Comparison of ENCODE assay signal across 10 cellular contexts in the genomic region with DNA sequence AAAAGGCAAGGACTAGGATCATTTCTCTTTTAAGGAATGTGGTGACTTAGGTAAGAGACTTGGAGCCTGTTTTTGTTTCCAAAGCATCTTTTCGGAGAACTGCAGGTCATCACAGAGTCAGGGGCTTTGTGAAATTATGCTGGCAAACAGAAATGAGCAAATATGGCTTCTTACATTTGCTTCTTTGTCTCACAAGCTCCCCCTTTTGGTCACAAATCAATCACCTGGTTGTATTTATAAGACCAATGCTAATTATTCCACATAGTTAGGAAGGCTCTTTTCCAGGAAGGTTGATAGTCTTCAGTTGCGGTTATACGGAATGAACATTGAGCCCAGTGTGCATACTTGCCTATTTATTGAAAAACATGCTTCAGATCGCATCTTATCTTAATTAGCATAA. TPM values are rescaled to one million over a fixed set of nuclear protein-coding genes. Genes with fewer than 3 reads are reported as not detected.
DNase-seq lines count a peak whose midpoint lies in the region; ATAC-seq and TF ChIP-seq lines count a peak whose summit lies in the region.
"Had no signal": no experiment of that assay in that cellular context is flagged by ENCODE, and none has a peak within 500 bp of the region (broad histone marks: within the 10 kb centered on the region; RNA-seq: fewer than 3 reads in every experiment).

No MANE protein-coding gene starts in this region.

- no peaks in the 10 kb centered on the region for H3K9me3 ChIP-seq in NT2/D1 (ENCODE audit: insufficient read depth, low read length)
- no peaks in the 10 kb centered on the region for H3K9me3 ChIP-seq in ascending aorta
- H3K9me3 ChIP-seq: pancreas had no signal

- H2AFZ ChIP-seq in ACC112 (ENCODE audit: low read length, unreplicated experiment) = peak overlapping the region; percentile 59

- no peak overlapping the region for H3K4me3 ChIP-seq in ACC112 (ENCODE audit: low read depth, low read length)
- H3K4me3 ChIP-seq in NT2/D1 (ENCODE audit: insufficient read length, low read depth) = no peak overlapping the region
- H3K4me3 ChIP-seq in fibroblast of pulmonary artery (replicated peaks; ENCODE audit: low read depth, low read length) = no peak overlapping the region
- no peak overlapping the region for H3K4me3 ChIP-seq in ascending aorta
- H3K4me3 ChIP-seq: pancreas had no signal

- no peaks in the 10 kb centered on the region for H3K79me2 ChIP-seq in ACC112 (ENCODE audit: control insufficient read depth, insufficient read depth, low read length, unreplicated experiment)

- peak; percentile 70 for ATAC-seq in GM19351 (IDR thresholded peaks at IDR 0.05; ENCODE audit: unreplicated experiment)

- intact Hi-C loops in ascending aorta (cut with DNase I) = no loop called here

- H3K27me3 ChIP-seq in ACC112 (ENCODE audit: insufficient read depth, low read length) (no peaks in the 10 kb centered on the region), NT2/D1 (ENCODE audit: insufficient read depth, insufficient read length) (no peaks in the 10 kb centered on the region), ascending aorta (no peaks in the 10 kb centered on the region)

- H3K27ac ChIP-seq in ACC112 (ENCODE audit: low read depth, low read length) (no peak overlapping the region), ascending aorta (no peak overlapping the region)
- H3K27ac ChIP-seq: pancreas had no signal

- TF ChIP-seq CTCF in fibroblast of pulmonary artery (IDR thresholded peaks at IDR 0.05; ENCODE audit: low read length, missing control alignments) = peak; percentile 65
- peak in 1 of 3 experiments; percentile 10 for TF ChIP-seq CTCF in ascending aorta (IDR thresholded peaks at IDR 0.05)

- H3K9ac ChIP-seq in NT2/D1 (ENCODE audit: insufficient read length, low read depth) = no peak overlapping the region

- DNase-seq in NT2/D1 (ENCODE audit: low read depth, low spot score) (peak; percentile 38), fibroblast of pulmonary artery (ENCODE audit: low read depth) (peak; percentile 86), anterior cingulate cortex (lab: John Stamatoyannopoulos, UW) (no peak), putamen (ENCODE audit: low spot score) (no peak), middle frontal gyrus (ENCODE audit: extremely low spot score, low spot score) (no peak), ascending aorta (ENCODE audit: low spot score in 2 of 2) (no peak)
- DNase-seq: activated CD4-positive, alpha-beta memory T cell treated with anti-CD3 and anti-CD28 coated beads for 36 hours; pancreas had no signal

- peaks cover 12% of the 10 kb centered on the region for H3K4me1 ChIP-seq in ACC112 (ENCODE audit: control insufficient read depth, insufficient read depth, low read length, unreplicated experiment)
- H3K4me1 ChIP-seq in NT2/D1 (ENCODE audit: insufficient read depth, insufficient read length) = no peaks in the 10 kb centered on the region
- no peaks in the 10 kb centered on the region for H3K4me1 ChIP-seq in ascending aorta
- H3K4me1 ChIP-seq: pancreas had no signal

- H3K36me3 ChIP-seq in ACC112 (ENCODE audit: insufficient read depth, low read length) = no peaks in the 10 kb centered on the region
- no peaks in the 10 kb centered on the region for H3K36me3 ChIP-seq in NT2/D1 (ENCODE audit: insufficient read depth, insufficient read length, low read length)
- H3K36me3 ChIP-seq in ascending aorta = no peaks in the 10 kb centered on the region
- H3K36me3 ChIP-seq: pancreas had no signal

RNA-seq across cellular contexts. Expression of gene CEP126, which starts 34.6 kb away (rescaled TPM):
- total RNA-seq in ascending aorta = 7.2 TPM

RNA-seq across cellular contexts. Expression of gene ANGPTL5, which starts 36.1 kb away (rescaled TPM):
- not detected for total RNA-seq in ascending aorta
- total RNA-seq: activated CD4-positive, alpha-beta memory T cell treated with anti-CD3 and anti-CD28 coated beads for 36 hours had no signal

Comparison
In these comparisons a context has a peak if more than half of its experiments do, and no peak if none do; other contexts are left out.
1. DNase-seq: peak in NT2/D1 (single experiment) and fibroblast of pulmonary artery (single experiment); none in anterior cingulate cortex (0 of 58), putamen (single experiment), middle frontal gyrus (single experiment) and ascending aorta (0 of 2).